Comparison of ENCODE assay signal across 15 cellular contexts in the genomic region with DNA sequence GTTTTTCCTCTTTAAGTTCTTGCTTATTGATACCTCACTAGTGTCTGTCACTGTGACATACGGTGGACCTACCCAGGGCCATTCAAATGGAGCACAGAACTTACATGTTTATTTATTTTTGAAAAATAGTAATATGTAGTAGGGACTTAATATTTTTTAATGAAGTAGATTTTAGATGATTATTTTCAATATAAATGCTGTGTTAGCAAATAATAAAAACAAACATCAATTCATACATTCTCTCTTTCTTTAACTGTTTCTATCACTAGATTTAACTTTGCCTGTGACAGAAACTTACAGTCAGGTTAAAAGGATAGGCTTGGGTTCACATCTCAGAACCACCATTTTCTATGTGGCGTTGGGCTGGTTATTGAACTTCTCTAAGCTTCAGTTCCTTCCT.
DNase-seq lines count a peak whose midpoint lies in the region; ATAC-seq and TF ChIP-seq lines count a peak whose summit lies in the region.
"Had no signal": no experiment of that assay in that cellular context is flagged by ENCODE, and none has a peak within 500 bp of the region (broad histone marks: within the 10 kb centered on the region; RNA-seq: fewer than 3 reads in every experiment).

No MANE protein-coding gene starts in this region.

- H3K9me3 ChIP-seq in left ventricle myocardium inferior (replicated peaks) (no peaks in the 10 kb centered on the region), vagina (no peaks in the 10 kb centered on the region)
- H3K9me3 ChIP-seq: HAP-1, ovary had no signal

- TF ChIP-seq CTCF in left ventricle myocardium inferior (IDR thresholded peaks at IDR 0.05; ENCODE audit: borderline replicate concordance) (no peak), endothelial cell (IDR thresholded peaks at IDR 0.05; ENCODE audit: unreplicated experiment) (no peak), nephron progenitor cell (IDR thresholded peaks at IDR 0.05) (no peak), vagina (IDR thresholded peaks at IDR 0.05) (no peak)

- H3K4me3 ChIP-seq in left ventricle myocardium inferior (peak overlapping the region; percentile 28), vagina (no peak overlapping the region)
- H3K4me3 ChIP-seq: HAP-1, ovary had no signal

- no peak for TF ChIP-seq POLR2A in vagina (IDR thresholded peaks at IDR 0.05)

- POLR2A ChIA-PET in activated CD4-positive, alpha-beta memory T cell treated with anti-CD3 and anti-CD28 coated beads, Interleukin-2, amount 10 ng/mL, durations not matched to agents 7 days and 5 days (lab: Charles Lee), result no interaction called here

- peak overlapping the region; percentile 52 for H3K27ac ChIP-seq in left ventricle myocardium inferior (replicated peaks)
- peak overlapping the region; percentile 17 for H3K27ac ChIP-seq in vagina

- H3K36me3 ChIP-seq in left ventricle myocardium inferior, result peaks cover 13% of the 10 kb centered on the region
- H3K36me3 ChIP-seq in vagina, result no peaks in the 10 kb centered on the region
- H3K36me3 ChIP-seq: HAP-1, ovary had no signal

- H3K9me3 Mint-ChIP-seq in endothelial cell (ENCODE audit: unreplicated experiment), result no peaks in the 10 kb centered on the region
- peaks cover 3% of the 10 kb centered on the region for H3K9me3 Mint-ChIP-seq in nephron progenitor cell
- H3K9me3 Mint-ChIP-seq in activated CD4-positive, alpha-beta memory T cell treated with anti-CD3 and anti-CD28 coated beads, Interleukin-2, amount 10 ng/mL, durations not matched to agents 7 days and 5 days, result no peaks in the 10 kb centered on the region
- H3K9me3 Mint-ChIP-seq: activated T-helper 17 cell treated with anti-CD3 and anti-CD28 coated beads, Interleukin-2, amount 50 U/mL, for 72 hours; CD8-positive, alpha-beta memory T cell had no signal

- H3K27me3 ChIP-seq in left ventricle myocardium inferior (ENCODE audit: low read depth) (no peaks in the 10 kb centered on the region), vagina (no peaks in the 10 kb centered on the region)
- H3K27me3 ChIP-seq: ovary had no signal

- no peak overlapping the region for H3K4me3 Mint-ChIP-seq in endothelial cell (ENCODE audit: unreplicated experiment)
- H3K4me3 Mint-ChIP-seq in nephron progenitor cell, result no peak overlapping the region
- H3K4me3 Mint-ChIP-seq in activated CD4-positive, alpha-beta memory T cell treated with anti-CD3 and anti-CD28 coated beads, Interleukin-2, amount 10 ng/mL, durations not matched to agents 7 days and 5 days, result no peak overlapping the region
- H3K4me3 Mint-ChIP-seq: activated T-helper 17 cell treated with anti-CD3 and anti-CD28 coated beads, Interleukin-2, amount 50 U/mL, for 72 hours; CD8-positive, alpha-beta memory T cell had no signal

- peak overlapping the region; percentile 34 for H3K27ac Mint-ChIP-seq in endothelial cell (ENCODE audit: unreplicated experiment)
- peak overlapping the region; percentile 95 for H3K27ac Mint-ChIP-seq in nephron progenitor cell
- no peak overlapping the region for H3K27ac Mint-ChIP-seq in activated CD4-positive, alpha-beta memory T cell treated with anti-CD3 and anti-CD28 coated beads, Interleukin-2, amount 10 ng/mL, durations not matched to agents 7 days and 5 days
- H3K27ac Mint-ChIP-seq: activated T-helper 17 cell treated with anti-CD3 and anti-CD28 coated beads, Interleukin-2, amount 50 U/mL, for 72 hours had no signal

- CTCF ChIA-PET in activated CD4-positive, alpha-beta memory T cell treated with anti-CD3 and anti-CD28 coated beads, Interleukin-2, amount 10 ng/mL, durations not matched to agents 7 days and 5 days (lab: Charles Lee), result no interaction called here

- H3K27me3 Mint-ChIP-seq in endothelial cell (ENCODE audit: unreplicated experiment) (peaks cover 3% of the 10 kb centered on the region), nephron progenitor cell (ENCODE audit: low read depth, poor library complexity) (no peaks in the 10 kb centered on the region)
- H3K27me3 Mint-ChIP-seq in activated CD4-positive, alpha-beta memory T cell treated with anti-CD3 and anti-CD28 coated beads, Interleukin-2, amount 10 ng/mL, durations not matched to agents 7 days and 5 days, result peaks cover 31% of the 10 kb centered on the region

- no peak for DNase-seq in left ventricle myocardium inferior
- DNase-seq in Right ventricle myocardium inferior (ENCODE audit: missing footprints), result no peak
- DNase-seq in endothelial cell (ENCODE audit: low spot score), result no peak
- DNase-seq in nephron progenitor cell, result no peak
- no peak for DNase-seq in vagina (ENCODE audit: extremely low spot score in 2 of 2)
- DNase-seq in NCI-H1092 treated with DMSO at 0.1 percent for 48 hours (lab: John Stamatoyannopoulos, UW), result no peak
- no peak for DNase-seq in activated CD4-positive, alpha-beta memory T cell treated with anti-CD3 and anti-CD28 coated beads, Interleukin-2, amount 10 ng/mL, durations not matched to agents 7 days and 5 days
- DNase-seq: CD8-positive, alpha-beta memory T cell; cortex of kidney; NCI-H1048; ovary; stimulated activated CD4-positive, alpha-beta T cell treated with anti-CD3 and anti-CD28 coated beads, Interleukin-12 subunit alpha, Interleukin-12 subunit beta, amount 100 ng/mL, for 4 hours had no signal

- intact Hi-C loops in left ventricle myocardium inferior (cut with micrococcal nuclease), result no loop called here
- intact Hi-C loops in Right ventricle myocardium inferior (cut with DNase I), result no loop called here
- intact Hi-C loops in vagina (cut with DNase I), result no loop called here

- H3K4me1 Mint-ChIP-seq in endothelial cell (ENCODE audit: unreplicated experiment) (peaks cover 13% of the 10 kb centered on the region), nephron progenitor cell (peaks cover 30% of the 10 kb centered on the region)
- H3K4me1 Mint-ChIP-seq in activated CD4-positive, alpha-beta memory T cell treated with anti-CD3 and anti-CD28 coated beads, Interleukin-2, amount 10 ng/mL, durations not matched to agents 7 days and 5 days, result no peaks in the 10 kb centered on the region
- H3K4me1 Mint-ChIP-seq: activated T-helper 17 cell treated with anti-CD3 and anti-CD28 coated beads, Interleukin-2, amount 50 U/mL, for 72 hours; CD8-positive, alpha-beta memory T cell had no signal

- H3K36me3 Mint-ChIP-seq in endothelial cell (ENCODE audit: low read depth, unreplicated experiment), result peaks cover 57% of the 10 kb centered on the region
- H3K36me3 Mint-ChIP-seq in nephron progenitor cell (ENCODE audit: low read depth), result peaks cover 60% of the 10 kb centered on the region
- no peaks in the 10 kb centered on the region for H3K36me3 Mint-ChIP-seq in activated CD4-positive, alpha-beta memory T cell treated with anti-CD3 and anti-CD28 coated beads, Interleukin-2, amount 10 ng/mL, durations not matched to agents 7 days and 5 days (ENCODE audit: low read depth)
- H3K36me3 Mint-ChIP-seq: CD8-positive, alpha-beta memory T cell had no signal

- peaks cover 47% of the 10 kb centered on the region for H3K4me1 ChIP-seq in left ventricle myocardium inferior
- peaks cover 24% of the 10 kb centered on the region for H3K4me1 ChIP-seq in vagina
- H3K4me1 ChIP-seq: HAP-1 had no signal

- ATAC-seq in Right ventricle myocardium inferior, result no peak
- no peak for ATAC-seq in GM19463 (IDR thresholded peaks at IDR 0.05; ENCODE audit: unreplicated experiment)
- ATAC-seq: activated T-helper 17 cell treated with anti-CD3 and anti-CD28 coated beads, Interleukin-2, amount 50 U/mL, for 72 hours had no signal
